In the genomic region with DNA sequence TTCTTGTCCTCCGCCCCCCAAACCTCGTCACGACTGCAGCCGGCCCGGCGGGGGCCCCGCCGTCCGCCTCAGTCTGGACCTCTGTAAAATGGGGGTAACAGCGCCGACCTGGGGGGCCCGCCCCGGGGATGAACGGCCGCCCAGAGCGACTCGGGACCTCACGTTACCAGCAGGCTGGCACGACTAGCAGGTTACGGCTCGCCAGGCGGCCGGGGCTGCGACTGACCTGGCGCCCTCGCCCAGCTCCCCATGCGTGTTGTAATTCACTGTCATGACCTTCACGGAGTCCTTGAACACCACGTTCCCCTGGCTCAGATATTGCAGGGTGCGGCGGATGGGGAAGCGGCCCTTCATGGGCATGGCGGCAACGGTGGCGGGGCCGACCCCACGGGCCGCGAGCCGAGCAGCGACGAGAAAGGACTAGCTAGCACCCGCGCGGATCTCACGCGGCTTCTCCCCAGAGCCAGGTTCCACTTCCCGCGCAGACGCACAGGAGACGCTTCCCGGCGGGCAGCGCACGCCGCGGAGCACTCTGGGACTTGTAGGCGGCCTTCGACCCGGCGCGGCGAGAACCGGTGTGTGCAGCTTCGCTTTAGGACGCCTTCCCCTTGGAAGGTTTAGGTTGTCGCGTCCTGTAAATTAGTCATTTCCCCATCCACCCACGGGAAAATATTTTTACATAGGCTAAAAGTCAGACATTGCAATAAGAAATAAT, we compare ENCODE assay signal across 8 cellular contexts. TPM values are rescaled to one million over a fixed set of nuclear protein-coding genes. Genes with fewer than 3 reads are reported as not detected.
DNase-seq lines count a peak whose midpoint lies in the region; ATAC-seq lines count a peak whose summit lies in the region.

A gene (minus strand): TSS at position 481 of the 715 bp plus-strand sequence. CDS start 121 bp downstream, at position 360.

- DNase-seq in COLO668 (lab: John Stamatoyannopoulos, UW; ENCODE audit: unreplicated experiment) = peak; percentile 90
- peak; percentile 75 for DNase-seq in HT-29 (ENCODE audit: low spot score)
- DNase-seq in NK-92 treated with Interleukin-12 subunit alpha and Interleukin-12 subunit beta, amount 100 ng/mL, for 24 hours (lab: John Stamatoyannopoulos, UW) = peak; percentile 72
- DNase-seq in effector memory CD8-positive, alpha-beta T cell = peak; percentile 82 to 85 (median 84)
- peak; percentile 79 to 81 for DNase-seq in memory B cell (ENCODE audit: low spot score in 2 of 2)
- DNase-seq in stimulated activated CD8-positive, alpha-beta memory T cell treated with anti-CD3 and anti-CD28 coated beads, Interleukin-12 subunit alpha, Interleukin-12 subunit beta, amount 100 ng/mL, for 1 hour (ENCODE audit: low read depth) = peak; percentile 77

- H3K27me3 Mint-ChIP-seq in effector memory CD8-positive, alpha-beta T cell = no peaks in the 10 kb centered on the region
- H3K27me3 Mint-ChIP-seq in memory B cell = no peaks in the 10 kb centered on the region

- ATAC-seq in GM21360 (IDR thresholded peaks at IDR 0.05; ENCODE audit: unreplicated experiment) = peak; percentile 93
- peak; percentile 97 for ATAC-seq in effector memory CD8-positive, alpha-beta T cell (replicated peaks)
- ATAC-seq in memory B cell (ENCODE audit: low read depth) = peak; percentile 98

- peaks cover 16% of the 10 kb centered on the region for H3K36me3 Mint-ChIP-seq in effector memory CD8-positive, alpha-beta T cell (ENCODE audit: insufficient read depth)
- no peaks in the 10 kb centered on the region for H3K36me3 Mint-ChIP-seq in memory B cell

- no peaks in the 10 kb centered on the region for H3K9me3 Mint-ChIP-seq in effector memory CD8-positive, alpha-beta T cell
- H3K9me3 Mint-ChIP-seq in memory B cell = no peaks in the 10 kb centered on the region

- peak within 1 kb of the TSS; percentile 93 to 96 for H3K4me3 Mint-ChIP-seq in effector memory CD8-positive, alpha-beta T cell
- peak within 1 kb of the TSS; percentile 98 for H3K4me3 Mint-ChIP-seq in memory B cell

- peaks cover 13 to 17% of the 10 kb centered on the region in 2 donors for H3K4me1 Mint-ChIP-seq in effector memory CD8-positive, alpha-beta T cell (ENCODE audit: low read depth in 2 of 2)
- peaks cover 17% of the 10 kb centered on the region for H3K4me1 Mint-ChIP-seq in memory B cell

- peak within 1 kb of the TSS; percentile 92 to 94 for H3K27ac Mint-ChIP-seq in effector memory CD8-positive, alpha-beta T cell
- peak within 1 kb of the TSS; percentile 96 for H3K27ac Mint-ChIP-seq in memory B cell

- POLR2A ChIA-PET in activated CD8-positive, alpha-beta memory T cell treated with anti-CD3 and anti-CD28 coated beads for 36 hours (lab: Charles Lee) = interaction anchor here (0.6 to 1.8 kb wide), 7 partner anchors 10 to 118 kb away, joined by 3 to 11 read pairs (median 5); a partner anchor contains a TSS

- CTCF ChIA-PET in activated CD8-positive, alpha-beta memory T cell treated with anti-CD3 and anti-CD28 coated beads for 36 hours (lab: Charles Lee) = interaction anchor here (0.6 to 1.5 kb wide), 4 partner anchors 14 to 36 kb away, joined by 3 to 5 read pairs (median 4); no protein-coding TSS in a partner anchor

RNA-seq across cellular contexts. Expression of the gene that starts here (rescaled TPM):
- total RNA-seq in HT-29 (2014; rRNA removed; shearing (Covaris generic)) = 25.8 and 28.8 TPM in 2 replicates
- total RNA-seq in activated CD8-positive, alpha-beta memory T cell treated with anti-CD3 and anti-CD28 coated beads for 36 hours = 10 to 100 TPM; 90.5 to 90.8 TPM

Comparison
In these comparisons a context has a peak if more than half of its experiments do, and no peak if none do; other contexts are left out.
1. Peak in every context shown above with its lines: DNase-seq and ATAC-seq.